ENCODE assay signal across 1 cellular context in the genomic region with DNA sequence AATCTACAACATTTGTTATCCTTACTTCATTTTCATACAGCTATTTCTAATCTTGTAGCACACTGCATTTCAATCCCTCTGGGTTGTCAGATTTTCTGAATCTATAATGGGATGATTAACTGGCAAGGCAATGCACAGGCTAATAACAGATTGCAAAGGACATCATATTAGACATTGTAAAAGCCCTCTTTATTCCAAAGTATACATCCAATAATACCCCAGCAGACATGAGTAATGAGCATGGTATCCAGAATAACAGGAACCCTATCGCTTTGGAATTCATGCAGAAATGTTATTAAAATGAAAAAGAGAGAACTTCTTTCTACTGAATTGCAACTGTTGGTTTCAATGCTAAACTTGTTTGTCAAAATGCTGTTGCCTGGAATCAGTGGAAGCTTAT.
TF ChIP-seq lines count a peak whose summit lies in the region.

No MANE protein-coding gene starts in this region.

TF ChIP-seq in neural cell, 6 proteins besides CTCF, POLR2A, EP300 and RAD21 (continued from another document):
- TF ChIP-seq, protein P1, sequence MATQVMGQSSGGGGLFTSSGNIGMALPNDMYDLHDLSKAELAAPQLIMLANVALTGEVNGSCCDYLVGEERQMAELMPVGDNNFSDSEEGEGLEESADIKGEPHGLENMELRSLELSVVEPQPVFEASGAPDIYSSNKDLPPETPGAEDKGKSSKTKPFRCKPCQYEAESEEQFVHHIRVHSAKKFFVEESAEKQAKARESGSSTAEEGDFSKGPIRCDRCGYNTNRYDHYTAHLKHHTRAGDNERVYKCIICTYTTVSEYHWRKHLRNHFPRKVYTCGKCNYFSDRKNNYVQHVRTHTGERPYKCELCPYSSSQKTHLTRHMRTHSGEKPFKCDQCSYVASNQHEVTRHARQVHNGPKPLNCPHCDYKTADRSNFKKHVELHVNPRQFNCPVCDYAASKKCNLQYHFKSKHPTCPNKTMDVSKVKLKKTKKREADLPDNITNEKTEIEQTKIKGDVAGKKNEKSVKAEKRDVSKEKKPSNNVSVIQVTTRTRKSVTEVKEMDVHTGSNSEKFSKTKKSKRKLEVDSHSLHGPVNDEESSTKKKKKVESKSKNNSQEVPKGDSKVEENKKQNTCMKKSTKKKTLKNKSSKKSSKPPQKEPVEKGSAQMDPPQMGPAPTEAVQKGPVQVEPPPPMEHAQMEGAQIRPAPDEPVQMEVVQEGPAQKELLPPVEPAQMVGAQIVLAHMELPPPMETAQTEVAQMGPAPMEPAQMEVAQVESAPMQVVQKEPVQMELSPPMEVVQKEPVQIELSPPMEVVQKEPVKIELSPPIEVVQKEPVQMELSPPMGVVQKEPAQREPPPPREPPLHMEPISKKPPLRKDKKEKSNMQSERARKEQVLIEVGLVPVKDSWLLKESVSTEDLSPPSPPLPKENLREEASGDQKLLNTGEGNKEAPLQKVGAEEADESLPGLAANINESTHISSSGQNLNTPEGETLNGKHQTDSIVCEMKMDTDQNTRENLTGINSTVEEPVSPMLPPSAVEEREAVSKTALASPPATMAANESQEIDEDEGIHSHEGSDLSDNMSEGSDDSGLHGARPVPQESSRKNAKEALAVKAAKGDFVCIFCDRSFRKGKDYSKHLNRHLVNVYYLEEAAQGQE (IDR thresholded peaks at IDR 0.05; ENCODE audit: borderline replicate concordance) = no peak
- no peak for TF ChIP-seq MXI1 (conservative IDR thresholded peaks at IDR 0.05; ENCODE audit: poor library complexity, severe bottlenecking)
